In the genomic region with DNA sequence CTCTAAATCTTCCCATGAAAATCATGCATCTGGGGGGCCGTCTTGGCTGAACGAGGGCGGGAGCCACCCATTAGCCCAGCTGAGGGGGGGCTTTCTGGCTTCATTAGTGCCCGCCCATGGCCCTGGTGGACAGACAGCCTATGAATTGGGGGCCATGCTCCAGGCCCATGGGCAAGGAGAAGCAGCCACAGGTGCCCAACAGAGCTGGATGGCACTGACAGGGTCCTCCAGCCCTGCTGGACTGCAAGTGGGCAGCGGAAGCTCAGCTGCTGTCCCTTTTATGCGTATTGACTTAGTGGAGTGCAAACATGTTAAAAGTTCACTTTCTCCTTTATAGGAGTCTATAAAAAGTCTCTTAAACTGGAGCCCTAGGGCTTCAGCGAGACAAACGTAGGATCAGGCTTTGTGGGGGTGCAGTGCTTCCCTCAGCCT, we compare ENCODE assay signal across 21 cellular contexts.
"Had no signal": no experiment of that assay in that cellular context is flagged by ENCODE, and none has a peak within 500 bp of the region (broad histone marks: within the 10 kb centered on the region; RNA-seq: fewer than 3 reads in every experiment).

No MANE protein-coding gene starts in this region.

- DNase-seq: activated CD4-positive, alpha-beta memory T cell treated with anti-CD3 and anti-CD28 coated beads for 36 hours; activated CD4-positive, alpha-beta T cell treated with anti-CD3 and anti-CD28 coated beads for 4 hours; activated gamma-delta T cell; activated naive CD8-positive, alpha-beta T cell treated with anti-CD3 and anti-CD28 coated beads for 36 hours; central memory CD4-positive, alpha-beta T cell; foreskin keratinocyte; kidney; left ventricle myocardium inferior; mesenchymal stem cell; nephron progenitor cell; nucleus accumbens; stimulated activated CD4-positive, alpha-beta T cell treated with anti-CD3 and anti-CD28 coated beads, Interleukin-12 subunit alpha, Interleukin-12 subunit beta, amount 100 ng/mL, for 4 hours; stimulated activated CD4-positive, alpha-beta T cell treated with anti-CD3 and anti-CD28 coated beads, Interleukin-1b, Interleukin-23, amount 100 ng/mL, for 48 hours; stimulated activated CD8-positive, alpha-beta memory T cell treated with anti-CD3 and anti-CD28 coated beads, Interleukin-4, amount 100 ng/mL, for 48 hours; stimulated activated naive CD4-positive, alpha-beta T cell; SW 1271; T-helper 2 cell; upper lobe of right lung; WERI-Rb-1 had no signal

- H3K27ac Mint-ChIP-seq: activated CD4-positive, alpha-beta memory T cell treated with anti-CD3 and anti-CD28 coated beads for 36 hours; activated naive CD8-positive, alpha-beta T cell treated with anti-CD3 and anti-CD28 coated beads for 36 hours; brain; nephron progenitor cell had no signal

- H3K9me3 ChIP-seq: left ventricle myocardium inferior, upper lobe of right lung had no signal

- H3K4me1 ChIP-seq: foreskin keratinocyte, left ventricle myocardium inferior, upper lobe of right lung had no signal

- H3K36me3 ChIP-seq: left ventricle myocardium inferior, upper lobe of right lung, WERI-Rb-1 had no signal

- H3K27ac ChIP-seq: dorsolateral prefrontal cortex, foreskin keratinocyte, left ventricle myocardium inferior, upper lobe of right lung, WERI-Rb-1 had no signal

- H3K36me3 Mint-ChIP-seq: activated CD4-positive, alpha-beta memory T cell treated with anti-CD3 and anti-CD28 coated beads for 36 hours; activated naive CD8-positive, alpha-beta T cell treated with anti-CD3 and anti-CD28 coated beads for 36 hours; brain had no signal

- ATAC-seq: foreskin keratinocyte, upper lobe of right lung had no signal

- H3K27me3 Mint-ChIP-seq: activated CD4-positive, alpha-beta memory T cell treated with anti-CD3 and anti-CD28 coated beads for 36 hours; activated naive CD8-positive, alpha-beta T cell treated with anti-CD3 and anti-CD28 coated beads for 36 hours; brain had no signal

- H3K9me3 Mint-ChIP-seq: activated CD4-positive, alpha-beta memory T cell treated with anti-CD3 and anti-CD28 coated beads for 36 hours; activated naive CD8-positive, alpha-beta T cell treated with anti-CD3 and anti-CD28 coated beads for 36 hours had no signal

- H3K4me3 ChIP-seq: dorsolateral prefrontal cortex, left ventricle myocardium inferior, upper lobe of right lung had no signal

- H3K27me3 ChIP-seq: dorsolateral prefrontal cortex, upper lobe of right lung had no signal

- H3K4me3 Mint-ChIP-seq: activated CD4-positive, alpha-beta memory T cell treated with anti-CD3 and anti-CD28 coated beads for 36 hours; activated naive CD8-positive, alpha-beta T cell treated with anti-CD3 and anti-CD28 coated beads for 36 hours; brain; nephron progenitor cell had no signal
